8 cellular contexts compared by ENCODE assay signal in the genomic region with DNA sequence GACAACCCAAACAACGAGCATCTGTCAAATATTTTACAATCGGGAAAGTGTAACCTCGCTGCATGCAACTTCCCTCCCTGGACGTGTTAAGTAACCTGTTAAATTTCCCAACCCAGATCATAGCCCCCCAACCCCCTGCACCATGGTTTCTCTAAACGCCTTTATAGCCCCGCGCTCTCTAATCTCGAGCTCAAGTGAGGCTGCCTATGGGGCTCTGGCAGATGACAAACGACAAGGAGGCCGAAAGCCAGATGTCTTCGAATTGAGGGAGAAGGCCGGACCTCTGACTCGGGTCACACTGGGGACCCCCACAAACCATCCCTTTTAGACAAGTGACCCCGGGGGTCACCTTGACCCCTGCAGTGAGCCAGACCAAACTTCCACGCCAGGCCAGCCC. TPM values are rescaled to one million over a fixed set of nuclear protein-coding genes. Genes with fewer than 3 reads are reported as not detected.
DNase-seq lines count a peak whose midpoint lies in the region; ATAC-seq and TF ChIP-seq lines count a peak whose summit lies in the region.

No MANE protein-coding gene starts in this region.

- ATAC-seq in GM21423 (IDR thresholded peaks at IDR 0.05; ENCODE audit: unreplicated experiment), result no peak

- H4K8ac ChIP-seq in trophoblast cell (ENCODE audit: low read depth, low read length), result peak overlapping the region; percentile 92

- peak overlapping the region; percentile 91 for H2BK5ac ChIP-seq in trophoblast cell (ENCODE audit: low read depth, low read length, poor library complexity)

- H4K20me1 ChIP-seq in fibroblast of lung (ENCODE audit: control insufficient read depth, extremely low read depth, insufficient read depth, low read length), result no peaks in the 10 kb centered on the region

- peaks cover 8% of the 10 kb centered on the region for H3K79me1 ChIP-seq in trophoblast cell (ENCODE audit: low read length)

- H3K4me2 ChIP-seq in fibroblast of lung (ENCODE audit: extremely low read depth, insufficient read depth, low read length), result peak overlapping the region; percentile 97
- peak overlapping the region; percentile 64 for H3K4me2 ChIP-seq in trophoblast cell (ENCODE audit: low read length)

- no peaks in the 10 kb centered on the region for H3K36me3 ChIP-seq in ES-I3 (ENCODE audit: insufficient read depth, low read length)
- no peaks in the 10 kb centered on the region for H3K36me3 ChIP-seq in SK-N-MC (ENCODE audit: insufficient read depth, low read length)
- no peaks in the 10 kb centered on the region for H3K36me3 ChIP-seq in fibroblast of lung (ENCODE audit: control insufficient read depth, insufficient read depth, low read length)
- peaks cover 0 to 2% of the 10 kb centered on the region in 2 experiments for H3K36me3 ChIP-seq in trophoblast cell (ENCODE audit: control insufficient read depth in 1 of 2, insufficient read depth in 2 of 2, low read length in 2 of 2)

- H3K27ac ChIP-seq in SK-N-MC (0 out of 2 replicates have a peak overlapping the region, but pooled peaks have one; percentile 98), fibroblast of lung (ENCODE audit: insufficient read depth, low read length) (peak overlapping the region; percentile 94), trophoblast cell (ENCODE audit: low read depth, low read length) (peak overlapping the region; percentile 76)

- WGBS in trophoblast cell (ENCODE audit: extremely low coverage, insufficient coverage, insufficient read length), result no CpG with 5 or more reads among the region's 15 CpGs

- H3K79me2 ChIP-seq in fibroblast of lung (ENCODE audit: control insufficient read depth, insufficient read depth, low read length) (peaks cover 51% of the 10 kb centered on the region), trophoblast cell (ENCODE audit: control insufficient read depth, insufficient read depth, low read length, poor library complexity) (peaks cover 19% of the 10 kb centered on the region)

- TF ChIP-seq CTCF in fibroblast of lung (conservative IDR thresholded peaks at IDR 0.05 in 1 of 2, IDR thresholded peaks at IDR 0.05 in 1 of 2; ENCODE audit: low read depth in 1 of 2, low read length in 2 of 2), result no peak

- H2BK12ac ChIP-seq in trophoblast cell (ENCODE audit: low read length), result no peak overlapping the region

- H4K12ac ChIP-seq in trophoblast cell (ENCODE audit: low read depth, low read length), result peak overlapping the region; percentile 90

- H3K18ac ChIP-seq in trophoblast cell (ENCODE audit: low read length), result peak overlapping the region; percentile 88

- no peak overlapping the region for H3K23ac ChIP-seq in trophoblast cell (ENCODE audit: low read length)

- H3K4me1 ChIP-seq in ES-I3 (ENCODE audit: insufficient read depth, low read length), result peaks cover 7% of the 10 kb centered on the region; the same call in 1 of the 2 replicates
- peaks cover 5% of the 10 kb centered on the region for H3K4me1 ChIP-seq in fibroblast of lung (ENCODE audit: control insufficient read depth, extremely low read depth, insufficient read depth, low read length)
- peaks cover 3 to 7% of the 10 kb centered on the region in 2 experiments for H3K4me1 ChIP-seq in trophoblast cell (ENCODE audit: control insufficient read depth in 1 of 2, insufficient read depth in 2 of 2, low read length in 2 of 2)

- H3K14ac ChIP-seq in trophoblast cell (ENCODE audit: low read length), result peak overlapping the region; percentile 96

- POLR2A ChIA-PET in HEK293T (lab: Yijun Ruan, JAX), result no interaction called here

- peak overlapping the region; percentile 95 for H4K91ac ChIP-seq in trophoblast cell (ENCODE audit: low read depth, low read length)

- CTCF ChIA-PET in HEK293T (lab: Yijun Ruan, JAX), result interaction anchor here (0.9 to 1.1 kb wide), 2 partner anchors 17 to 269 kb away, joined by 3 read pairs; no protein-coding TSS in a partner anchor

- peak overlapping the region; percentile 87 for H3K4me3 ChIP-seq in SK-N-MC
- H3K4me3 ChIP-seq in fibroblast of lung (replicated peaks in 1 of 4; ENCODE audit: control extremely low read depth in 1 of 4, insufficient read depth in 1 of 4, low read depth in 3 of 4, low read length in 4 of 4), result peak overlapping the region; percentile 88 to 98 (median 96)
- H3K4me3 ChIP-seq in trophoblast cell (ENCODE audit: low read depth, low read length), result peak overlapping the region; percentile 100

- H3K27me3 ChIP-seq in fibroblast of lung (ENCODE audit: control insufficient read depth, insufficient read depth, low read length) (no peaks in the 10 kb centered on the region), trophoblast cell (ENCODE audit: insufficient read depth, low read length) (no peaks in the 10 kb centered on the region)

- H2BK120ac ChIP-seq in trophoblast cell (ENCODE audit: insufficient read depth, low read length, poor library complexity), result peak overlapping the region; percentile 88

- H2AFZ ChIP-seq in fibroblast of lung (ENCODE audit: low read length), result no peak overlapping the region
- H2AFZ ChIP-seq in trophoblast cell (ENCODE audit: insufficient read depth, low read length, poor library complexity), result peak overlapping the region; percentile 90

- H3K9ac ChIP-seq in ES-I3 (ENCODE audit: low read depth, low read length) (peak overlapping the region; percentile 87), SK-N-MC (ENCODE audit: insufficient read length) (peak overlapping the region; percentile 95), fibroblast of lung (ENCODE audit: insufficient read depth, low read length) (peak overlapping the region; percentile 97), trophoblast cell (ENCODE audit: low read length) (peak overlapping the region; percentile 98)

- H3K9me3 ChIP-seq in ES-I3 (ENCODE audit: control insufficient read depth, insufficient read depth, low read length) (no peaks in the 10 kb centered on the region), SK-N-MC (ENCODE audit: low read depth, low read length) (no peaks in the 10 kb centered on the region), fibroblast of lung (ENCODE audit: control insufficient read depth, insufficient read depth, low read depth, low read length) (no peaks in the 10 kb centered on the region), trophoblast cell (ENCODE audit: insufficient read depth, low read depth, low read length) (no peaks in the 10 kb centered on the region)

- peak overlapping the region; percentile 85 for H2AK5ac ChIP-seq in trophoblast cell (ENCODE audit: low read length)

- H3K4ac ChIP-seq in trophoblast cell (ENCODE audit: low read depth, low read length), result peak overlapping the region; percentile 100

- DNase-seq in SK-N-MC (ENCODE audit: low read depth, low spot score) (no peak), fibroblast of lung (ENCODE audit: low read depth in 2 of 2) (no peak), trophoblast cell (no peak), NCI-H2107 (lab: John Stamatoyannopoulos, UW) (no peak), HEK293T (ENCODE audit: extremely low spot score) (no peak), NCI-H2081 treated with DMSO at 0.1 percent for 48 hours (lab: John Stamatoyannopoulos, UW) (no peak)

TF ChIP-seq in HEK293T, 16 proteins besides CTCF, POLR2A, EP300 and RAD21:
- no peak for TF ChIP-seq ZNF384 (IDR thresholded peaks at IDR 0.05)
- no peak for TF ChIP-seq L3MBTL2 (conservative IDR thresholded peaks at IDR 0.05)
- no peak for TF ChIP-seq NFRKB (IDR thresholded peaks at IDR 0.05)
- TF ChIP-seq SUZ12 (IDR thresholded peaks at IDR 0.05), result no peak
- TF ChIP-seq LEF1 (IDR thresholded peaks at IDR 0.05; ENCODE audit: borderline replicate concordance), result no peak
- no peak for TF ChIP-seq SP1 (IDR thresholded peaks at IDR 0.05)
- no peak for TF ChIP-seq BHLHE40 (IDR thresholded peaks at IDR 0.05; ENCODE audit: borderline replicate concordance)
- no peak for TF ChIP-seq TARDBP (IDR thresholded peaks at IDR 0.05)
- no peak for TF ChIP-seq FOXM1 (IDR thresholded peaks at IDR 0.05; ENCODE audit: borderline replicate concordance)
- no peak for TF ChIP-seq ELF4 (IDR thresholded peaks at IDR 0.05)
- TF ChIP-seq PKNOX1 (IDR thresholded peaks at IDR 0.05), result no peak
- TF ChIP-seq HDGF (IDR thresholded peaks at IDR 0.05; ENCODE audit: borderline replicate concordance), result no peak
- TF ChIP-seq FOXK2 (IDR thresholded peaks at IDR 0.05), result no peak

RNA-seq across cellular contexts. Expression of gene COX7A2L, which starts 0.5 kb away (rescaled TPM):
- total RNA-seq in fibroblast of lung, result 180 and 270 TPM in 2 replicates
- 195 and 239 TPM in 2 replicates for polyA plus RNA-seq in fibroblast of lung
- 146 and 204 TPM in 2 replicates for polyA plus RNA-seq in fibroblast of lung (2012)
- polyA minus RNA-seq in fibroblast of lung (ENCODE audit: low replicate concordance), result 31.9 and 72.8 TPM in 2 replicates
- polyA plus RNA-seq in trophoblast cell (2013), result 75.1 and 75.4 TPM in 2 replicates
